In the genomic region with DNA sequence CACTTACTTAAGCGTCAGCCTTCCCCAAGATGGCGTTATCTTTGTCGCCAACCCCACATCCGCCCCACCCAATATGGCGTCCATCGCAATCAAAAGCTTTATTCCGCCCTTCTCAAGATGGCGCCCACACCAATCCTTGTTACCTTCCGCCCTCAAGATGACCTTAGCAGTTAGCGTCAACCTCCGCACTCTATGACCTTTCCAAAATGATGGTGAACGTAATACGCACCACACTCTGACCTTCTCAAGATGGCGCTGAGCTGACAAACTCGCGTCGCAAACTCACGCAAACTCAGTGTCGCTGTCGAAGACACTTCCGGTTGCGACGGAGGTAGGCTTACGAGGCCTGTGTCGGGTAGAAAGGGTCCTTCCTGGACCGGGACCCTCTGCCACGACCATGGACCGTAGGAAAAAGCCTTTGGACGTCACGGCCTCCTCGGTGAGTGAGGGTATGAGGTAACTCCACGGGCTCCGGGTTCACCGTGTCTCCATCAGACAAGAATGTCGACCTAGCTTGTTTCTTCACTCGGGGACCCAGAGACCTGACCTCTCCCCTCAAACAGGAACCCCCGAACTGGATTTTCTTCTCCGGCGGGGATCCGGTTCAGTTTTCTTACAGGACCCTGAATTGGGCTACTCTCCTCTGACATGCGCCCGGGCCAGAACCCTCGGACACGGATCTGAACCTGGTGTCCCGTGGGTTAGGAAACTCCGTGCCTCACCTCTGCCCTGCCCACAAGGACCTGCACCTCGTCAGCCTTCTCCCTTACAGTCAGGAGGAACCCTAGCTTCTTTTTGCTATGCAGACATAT, we compare ENCODE assay signal across 8 cellular contexts. TPM values are rescaled to one million over a fixed set of nuclear protein-coding genes. Genes with fewer than 3 reads are reported as not detected.
A peak's percentile ranks its signal among the peaks of the same experiment; 100 is the strongest.
DNase-seq lines count a peak whose midpoint lies in the region; ATAC-seq, FAIRE-seq and TF ChIP-seq lines count a peak whose summit lies in the region.

A gene (plus strand): TSS at position 323 of the 812 bp plus-strand sequence. CDS start 75 bp downstream, at position 398.

- peaks cover 0 to 8% of the 10 kb centered on the region in 2 experiments; a peak in 1 of 5 replicates for H3K27me3 ChIP-seq in HepG2 (ENCODE audit: control insufficient read depth in 1 of 2, insufficient read depth in 2 of 2, low read length in 2 of 2)

- no peak; the same call in 1 of the 2 replicates for TF ChIP-seq RAD21 in HepG2 (CRISPR knock-in tag; IDR thresholded peaks at IDR 0.05)

- H3K27ac ChIP-seq in C4-2B, result peak within 1 kb of the TSS; percentile 81
- peak within 1 kb of the TSS; percentile 80 for H3K27ac ChIP-seq in HepG2 (ENCODE audit: extremely low read length, insufficient read depth, low read length)

- CTCF ChIA-PET in HepG2 (lab: Yijun Ruan, JAX; ENCODE audit: low intra/inter-chr PET ratio, low total read pairs), result no interaction called here

- in situ Hi-C loops in HepG2 (cut with HindIII; ENCODE audit: extremely low pct_ligation_motif_present, low pct_unique_long_range_greater_than_20kb), result no loop called here

- peak within 1 kb of the TSS; percentile 71 for H3K4me2 ChIP-seq in HepG2 (ENCODE audit: low read depth, low read length)

- FAIRE-seq in HepG2 (lab: Jason Lieb, UNC), result peak; percentile 90

- H4K20me1 ChIP-seq in HepG2 (ENCODE audit: insufficient read depth, low read length), result no peaks in the 10 kb centered on the region

- BruUV-seq in HepG2 (replicated peaks; lab: Mats Ljungman, UMichigan), result TSS peak; percentile 80

- peaks cover 43% of the 10 kb centered on the region for H3K4me1 ChIP-seq in HepG2 (ENCODE audit: insufficient read depth, low read length)

- ATAC-seq in GM19395 (IDR thresholded peaks at IDR 0.05; ENCODE audit: unreplicated experiment) (peak; percentile 99), HG03565 (IDR thresholded peaks at IDR 0.05; ENCODE audit: unreplicated experiment) (peak; percentile 98), HepG2 (peak; percentile 95)

- H3K36me3 ChIP-seq in HepG2 (replicated peaks in 1 of 2; ENCODE audit: control insufficient read depth in 1 of 2, insufficient read depth in 2 of 2, low read length in 2 of 2), result peaks cover 1 to 22% of the 10 kb centered on the region in 2 experiments; a peak in 2 of 5 replicates

- no peak for TF ChIP-seq CTCF in C4-2B (conservative IDR thresholded peaks at IDR 0.05)
- peak; percentile 30 for TF ChIP-seq CTCF in HepG2 (CRISPR knock-in tag; IDR thresholded peaks at IDR 0.05)

- intact Hi-C loops in HepG2 (cut with micrococcal nuclease; ENCODE audit: unreplicated experiment), result no loop called here

- H3K4me3 ChIP-seq in HepG2 (replicated peaks in 1 of 3; ENCODE audit: insufficient read depth in 1 of 3, low read depth in 2 of 3, low read length in 3 of 3), result peak within 1 kb of the TSS; percentile 80 to 95 (median 93)

- H3K9ac ChIP-seq in HepG2 (ENCODE audit: insufficient read depth, low read depth, low read length), result peak within 1 kb of the TSS; percentile 98

- peak within 1 kb of the TSS; percentile 97 for H2AFZ ChIP-seq in HepG2 (ENCODE audit: low read length)

- H3K9me3 ChIP-seq in HepG2 (ENCODE audit: low read length), result no peaks in the 10 kb centered on the region

- DNase-seq in NCI-H774 (lab: John Stamatoyannopoulos, UW), result peak; percentile 97
- peak; percentile 93 for DNase-seq in activated CD4-positive, alpha-beta T cell treated with anti-CD3 and anti-CD28 coated beads, Interleukin-2, amount 50 U/mL, for 4 hours
- DNase-seq in dermis blood vessel endothelial cell, result peak; percentile 100
- peak; percentile 99 for DNase-seq in HepG2 (ENCODE audit: low spot score)
- peak; percentile 91 for DNase-seq in stimulated activated CD4-positive, alpha-beta T cell treated with anti-CD3 and anti-CD28 coated beads, Interleukin-4, amount 100 ng/mL, for 1 hour

- POLR2A ChIA-PET in HepG2 (lab: Yijun Ruan, JAX), result interaction anchor here (0.7 to 2.7 kb wide), 17 partner anchors 8 to 1172 kb away, joined by 3 to 18 read pairs (median 6); a partner anchor contains a TSS

- H3K79me2 ChIP-seq in HepG2 (ENCODE audit: insufficient read depth, low read length), result peaks cover 26% of the 10 kb centered on the region

- TF ChIP-seq EP300 in HepG2 (IDR thresholded peaks at IDR 0.05; ENCODE audit: low read depth in 2 of 2, low read length in 2 of 2), result no peak
- TF ChIP-seq EP300 in HepG2 (CRISPR knock-in tag; IDR thresholded peaks at IDR 0.05; ENCODE audit: borderline replicate concordance), result 0 out of 2 replicates have a peak, but pooled peaks have one; percentile 24

- peak; percentile 95 to 98 for TF ChIP-seq POLR2A in HepG2 (IDR thresholded peaks at IDR 0.05; ENCODE audit: insufficient read depth in 1 of 2, low read depth in 2 of 2, low read length in 2 of 2)

- under 1% methylated on average over 25 of the region's 47 CpGs for whole genome bisulfite sequencing in HepG2 (ENCODE audit: low lambda C conversion rate)

TF ChIP-seq in HepG2, 621 proteins besides CTCF, POLR2A, EP300 and RAD21 (continues in another document):
- TF ChIP-seq AGO2 (optimal IDR thresholded peaks at IDR 0.05; ENCODE audit: low read depth, low read length) (no peak), SP1 (IDR thresholded peaks at IDR 0.05) (no peak), SP1 (CRISPR knock-in tag; IDR thresholded peaks at IDR 0.05) (peak; percentile 66), ELF3 (CRISPR knock-in tag; IDR thresholded peaks at IDR 0.05) (peak; percentile 94), AHR (CRISPR knock-in tag; IDR thresholded peaks at IDR 0.05) (peak; percentile 88; the same call in 1 of the 2 replicates)

RNA-seq across cellular contexts. Expression of the gene that starts here (rescaled TPM):
- 8.3 and 9.2 TPM in 2 replicates for total RNA-seq in dermis blood vessel endothelial cell
- 11.0 and 12.4 TPM in 2 replicates for total RNA-seq in HepG2 (2016; rRNA removed; fragmentation: Illumina TruSeq; extraction: Trizol)
- total RNA-seq in HepG2 (2016; cell fraction: cytosol; rRNA removed; fragmentation: Illumina TruSeq; extraction: Trizol; ENCODE audit: low read depth), result 1.1 and 1.3 TPM in 2 replicates
- 10.0 and 11.0 TPM in 2 replicates for total RNA-seq in HepG2 (2016; cell fraction: insoluble cytoplasmic fraction; rRNA removed; fragmentation: Illumina TruSeq; extraction: Trizol)
- 2.5 and 2.8 TPM in 2 replicates for total RNA-seq in HepG2 (2016; cell fraction: membrane; rRNA removed; fragmentation: Illumina TruSeq; extraction: Trizol)
- total RNA-seq in HepG2 (2016; cell fraction: nucleus; rRNA removed; fragmentation: Illumina TruSeq; extraction: Trizol), result 18.2 and 18.6 TPM in 2 replicates
- 4.5 and 5.4 TPM in 2 replicates for polyA plus RNA-seq in HepG2 (2011; rRNA removed)
- 2.7 and 3.4 TPM in 2 replicates for polyA plus RNA-seq in HepG2 (2011; cell fraction: cytosol; rRNA removed)
- polyA plus RNA-seq in HepG2 (2011; cell fraction: nucleus; rRNA removed), result 11.4 and 15.7 TPM in 2 replicates
- 10.8 and 13.5 TPM in 2 replicates for polyA plus RNA-seq in HepG2 (2012)
- polyA plus RNA-seq in HepG2 (2016; cell fraction: cytosol; fragmentation: Illumina TruSeq; extraction: Trizol; ENCODE audit: low read depth), result 1.2 and 1.6 TPM in 2 replicates
- 15.5 and 17.8 TPM in 2 replicates for polyA plus RNA-seq in HepG2 (2016; cell fraction: insoluble cytoplasmic fraction; fragmentation: Illumina TruSeq; extraction: Trizol; ENCODE audit: low read depth)
- 2.6 and 3.0 TPM in 2 replicates for polyA plus RNA-seq in HepG2 (2016; cell fraction: membrane; fragmentation: Illumina TruSeq; extraction: Trizol; ENCODE audit: low read depth)
- polyA plus RNA-seq in HepG2 (2016; cell fraction: nucleus; fragmentation: Illumina TruSeq; extraction: Trizol; ENCODE audit: insufficient read depth, low read depth), result 21.4 and 21.8 TPM in 2 replicates
- polyA minus RNA-seq in HepG2 (2011; rRNA and poly(A)+ RNA removed; ENCODE audit: low replicate concordance), result 4.1 and 5.1 TPM in 2 replicates
- polyA minus RNA-seq in HepG2 (2011; cell fraction: cytosol; rRNA and poly(A)+ RNA removed), result 3.6 and 4.7 TPM in 2 replicates
- polyA minus RNA-seq in HepG2 (2011; cell fraction: nucleus; rRNA and poly(A)+ RNA removed), result 20.6 and 21.2 TPM in 2 replicates

Comparison
In these comparisons a context has a peak if more than half of its experiments do, and no peak if none do; other contexts are left out.
1. Peak in every context shown above with its lines: DNase-seq, ATAC-seq, H3K4me3 ChIP-seq and H3K27ac ChIP-seq.